Comparison of ENCODE assay signal across 16 cellular contexts in genomic region chr7:78702770-78703169, GRCh38.
A peak's percentile ranks its signal among the peaks of the same experiment; 100 is the strongest.
DNase-seq lines count a peak whose midpoint lies in the region; ATAC-seq and TF ChIP-seq lines count a peak whose summit lies in the region.
"Had no signal": no experiment of that assay in that cellular context is flagged by ENCODE, and none has a peak within 500 bp of the region (broad histone marks: within the 10 kb centered on the region; RNA-seq: fewer than 3 reads in every experiment).

No MANE protein-coding gene starts in this region.

- DNase-seq in ACHN (peak; percentile 99), HS-5 (ENCODE audit: low read depth) (peak; percentile 81), brain pericyte (ENCODE audit: low read depth, low spot score) (peak; percentile 55), kidney epithelial cell (ENCODE audit: low read depth) (peak; percentile 73), mesenteric fat pad (ENCODE audit: low spot score) (no peak), nucleus accumbens (lab: John Stamatoyannopoulos, UW) (no peak)
- no peak for DNase-seq in activated T-cell treated with anti-CD3 and anti-CD28 coated beads, Interleukin-2, amount 50 U/mL, for 72 hours
- DNase-seq: activated T-cell treated with anti-CD3 and anti-CD28 coated beads, Interleukin-2, amount 50 U/mL, for 1 hour; caudate nucleus; DND-41; NCI-H524 treated with DMSO at 0.1 percent for 48 hours; Right ventricle myocardium superior; upper lobe of right lung; WERI-Rb-1 had no signal

- no peaks in the 10 kb centered on the region for H3K4me1 Mint-ChIP-seq in activated T-cell treated with anti-CD3 and anti-CD28 coated beads, Interleukin-2, amount 50 U/mL, for 72 hours (ENCODE audit: low read depth)

- no peaks in the 10 kb centered on the region for H3K36me3 Mint-ChIP-seq in activated T-cell treated with anti-CD3 and anti-CD28 coated beads, Interleukin-2, amount 50 U/mL, for 72 hours (ENCODE audit: insufficient read depth in 2 of 2)

- ATAC-seq in GM18870 (IDR thresholded peaks at IDR 0.05; ENCODE audit: unreplicated experiment), result no peak
- no peak for ATAC-seq in activated T-cell treated with anti-CD3 and anti-CD28 coated beads, Interleukin-2, amount 50 U/mL, for 72 hours (replicated peaks in 1 of 2)
- ATAC-seq: A549, upper lobe of right lung had no signal

- H3K4me3 ChIP-seq in kidney epithelial cell (ENCODE audit: low read depth, low read length), result no peak overlapping the region
- H3K4me3 ChIP-seq: A549, upper lobe of right lung had no signal

- TF ChIP-seq CTCF in kidney epithelial cell (IDR thresholded peaks at IDR 0.05; ENCODE audit: insufficient read depth, low read length, poor library complexity, severe bottlenecking), result no peak

- H3K27me3 ChIP-seq in kidney epithelial cell (ENCODE audit: control insufficient read depth, insufficient read depth, low read length), result no peaks in the 10 kb centered on the region
- H3K27me3 ChIP-seq: upper lobe of right lung had no signal

- H3K36me3 ChIP-seq in kidney epithelial cell (ENCODE audit: control insufficient read depth, insufficient read depth, low read length), result no peaks in the 10 kb centered on the region
- H3K36me3 ChIP-seq: upper lobe of right lung, WERI-Rb-1 had no signal

- H3K27ac Mint-ChIP-seq in activated T-cell treated with anti-CD3 and anti-CD28 coated beads, Interleukin-2, amount 50 U/mL, for 72 hours, result no peak overlapping the region

- peaks cover 10 to 13% of the 10 kb centered on the region in 2 donors for H3K9me3 Mint-ChIP-seq in activated T-cell treated with anti-CD3 and anti-CD28 coated beads, Interleukin-2, amount 50 U/mL, for 72 hours

- in situ Hi-C loops in ACHN (cut with HindIII; ENCODE audit: low pct_ligation_motif_present, low pct_unique_long_range_greater_than_20kb, low sequenced_read_pairs), result no loop called here

- no peaks in the 10 kb centered on the region for H3K27me3 Mint-ChIP-seq in activated T-cell treated with anti-CD3 and anti-CD28 coated beads, Interleukin-2, amount 50 U/mL, for 72 hours (ENCODE audit: low read depth)

- H3K4me3 Mint-ChIP-seq in activated T-cell treated with anti-CD3 and anti-CD28 coated beads, Interleukin-2, amount 50 U/mL, for 72 hours, result no peak overlapping the region

Comparison
In these comparisons a context has a peak if more than half of its experiments do, and no peak if none do; other contexts are left out.
1. DNase-seq: peak in ACHN (single experiment), HS-5 (single experiment), brain pericyte (single experiment) and kidney epithelial cell (single experiment); none in mesenteric fat pad (single experiment), nucleus accumbens (0 of 56) and activated T-cell treated with anti-CD3 and anti-CD28 coated beads, Interleukin-2, amount 50 U/mL, for 72 hours (0 of 2).